In genomic region chr4:83631066-83631465, GRCh38 we compare ENCODE assay signal across 19 cellular contexts.
A peak's percentile ranks its signal among the peaks of the same experiment; 100 is the strongest.
DNase-seq lines count a peak whose midpoint lies in the region; ATAC-seq and TF ChIP-seq lines count a peak whose summit lies in the region.
"Had no signal": no experiment of that assay in that cellular context is flagged by ENCODE, and none has a peak within 500 bp of the region (broad histone marks: within the 10 kb centered on the region; RNA-seq: fewer than 3 reads in every experiment).

No MANE protein-coding gene starts in this region.

- WGBS in hepatocyte (ENCODE audit: low lambda C conversion rate, missing lambda C conversion rate): 59% methylated on average over 2 of the region's 2 CpGs

- ATAC-seq in HG03196 (IDR thresholded peaks at IDR 0.05; ENCODE audit: unreplicated experiment) (no peak), GM19023 (IDR thresholded peaks at IDR 0.05; ENCODE audit: unreplicated experiment) (no peak), HG03378 (IDR thresholded peaks at IDR 0.05; ENCODE audit: unreplicated experiment) (no peak)
- ATAC-seq: Panc1 had no signal

- H3K9me3 ChIP-seq in hepatocyte (ENCODE audit: low read depth): no peaks in the 10 kb centered on the region
- H3K9me3 ChIP-seq in skeletal muscle tissue (ENCODE audit: control insufficient read depth in 3 of 3, low read length in 3 of 3): no peaks in the 10 kb centered on the region
- H3K9me3 ChIP-seq: BE2C, ovary had no signal

- H3K4me1 ChIP-seq in hepatocyte (ENCODE audit: insufficient read depth) (peaks cover 9% of the 10 kb centered on the region), skeletal muscle tissue (ENCODE audit: control insufficient read depth in 3 of 3, insufficient read depth in 3 of 3, low read length in 3 of 3) (peaks cover 0 to 20% (median 10%) of the 10 kb centered on the region in 3 donors)

- no peaks in the 10 kb centered on the region for H4K20me1 ChIP-seq in hepatocyte (ENCODE audit: insufficient read depth, poor library complexity, severe bottlenecking)

- H3K27ac ChIP-seq in hepatocyte (peak overlapping the region; percentile 72), skeletal muscle tissue (ENCODE audit: low read depth, low read length) (peak overlapping the region; percentile 8)
- H3K27ac ChIP-seq: KMS-11, ovary had no signal

- H3K36me3 ChIP-seq in hepatocyte (replicated peaks; ENCODE audit: insufficient read depth, low read depth): no peaks in the 10 kb centered on the region
- H3K36me3 ChIP-seq in skeletal muscle tissue (ENCODE audit: control insufficient read depth in 3 of 3, insufficient read depth in 3 of 3, low read length in 3 of 3): no peaks in the 10 kb centered on the region
- H3K36me3 ChIP-seq: BE2C, ovary had no signal

- DNase-seq in GM03348 (ENCODE audit: low spot score) (peak; percentile 23), cardiac fibroblast (ENCODE audit: low read depth in 2 of 2) (peak; percentile 12 to 66), hepatocyte (ENCODE audit: low spot score) (peak; percentile 48)
- DNase-seq: activated CD4-positive, alpha-beta T cell treated with anti-CD3 and anti-CD28 coated beads for 48 hours; aorta; BE2C; GOT3; kidney; NCI-H1105; NCI-H2171; NCI-H774; ovary; stimulated activated CD4-positive, alpha-beta T cell treated with anti-CD3 and anti-CD28 coated beads, Interleukin-2, amount 100 ng/mL, for 48 hours had no signal

- TF ChIP-seq CTCF in cardiac fibroblast (IDR thresholded peaks at IDR 0.05; ENCODE audit: low read depth, low read length) (no peak), hepatocyte (IDR thresholded peaks at IDR 0.05; ENCODE audit: poor library complexity) (no peak)

- H3K27me3 ChIP-seq in hepatocyte (no peaks in the 10 kb centered on the region), skeletal muscle tissue (ENCODE audit: control insufficient read depth in 3 of 3, insufficient read depth in 3 of 3, low read length in 3 of 3) (no peaks in the 10 kb centered on the region)
- H3K27me3 ChIP-seq: BE2C, ovary had no signal

- H3K9ac ChIP-seq in skeletal muscle tissue (ENCODE audit: low read depth in 1 of 3, low read length in 3 of 3): no peak overlapping the region
- H3K9ac ChIP-seq: KMS-11 had no signal

- H3K4me2 ChIP-seq in hepatocyte: no peak overlapping the region
- H3K4me2 ChIP-seq: KMS-11 had no signal

- H3K79me2 ChIP-seq in hepatocyte: no peaks in the 10 kb centered on the region

- no peak overlapping the region for H2AFZ ChIP-seq in hepatocyte

- no peaks in the 10 kb centered on the region for H3K9me2 ChIP-seq in hepatocyte (replicated peaks; ENCODE audit: insufficient read depth)

- H3K4me3 ChIP-seq in cardiac fibroblast (replicated peaks in 1 of 2; ENCODE audit: low read depth in 2 of 2, low read length in 2 of 2) (no peak overlapping the region), hepatocyte (no peak overlapping the region), skeletal muscle tissue (ENCODE audit: low read length in 3 of 3) (no peak overlapping the region)
- H3K4me3 ChIP-seq: ovary had no signal
